25 cellular contexts compared by ENCODE assay signal in genomic region chr9:113302792-113303418, GRCh38. TPM values are rescaled to one million over a fixed set of nuclear protein-coding genes. Genes with fewer than 3 reads are reported as not detected.
DNase-seq lines count a peak whose midpoint lies in the region; TF ChIP-seq lines count a peak whose summit lies in the region.
"Had no signal": no experiment of that assay in that cellular context is flagged by ENCODE, and none has a peak within 500 bp of the region (broad histone marks: within the 10 kb centered on the region; RNA-seq: fewer than 3 reads in every experiment).

Gene RNF183 (minus strand): TSS chr9:113303376. CDS start chr9:113298184, 5,192 bp downstream.

- H2BK120ac ChIP-seq in mesendoderm (ENCODE audit: low read depth, low read length), result no peak within 1 kb of the TSS

- POLR2A ChIA-PET in MCF 10A (lab: Yijun Ruan, JAX), result interaction anchor here (0.6 kb wide), 1 partner anchor 1064 kb away, joined by 5 read pairs; no protein-coding TSS in a partner anchor

- H3K79me1 ChIP-seq in mesendoderm (ENCODE audit: low read length), result no peaks in the 10 kb centered on the region

- no CpG with 5 or more reads among the region's 25 CpGs for WGBS in mesendoderm (ENCODE audit: extremely low coverage, insufficient coverage, low lambda C conversion rate)
- WGBS in transverse colon (ENCODE audit: low coverage in 1 of 2), 2 donors, result 51 to 57% methylated on average over 14 to 25 of the region's 25 CpGs

- intact Hi-C loops in breast epithelium (cut with DNase I; ENCODE audit: low total_unique reads) (no loop called here), MCF 10A (cut with micrococcal nuclease) (loop anchor here (10.0 kb wide), 1 partner anchor 292 kb away; no protein-coding TSS in a partner anchor), transverse colon (cut with DNase I; ENCODE audit: low total_unique reads) (no loop called here), tibial artery (cut with DNase I; ENCODE audit: low total_unique reads) (no loop called here)

- H3K27ac Mint-ChIP-seq in MCF 10A (ENCODE audit: low read depth, unreplicated experiment), result no peak within 1 kb of the TSS
- H3K27ac Mint-ChIP-seq: CD8-positive, alpha-beta T cell; effector memory CD8-positive, alpha-beta T cell had no signal

- H2BK5ac ChIP-seq in mesendoderm (ENCODE audit: low read length), result no peak within 1 kb of the TSS

- peak within 1 kb of the TSS; percentile 7 for H3K56ac ChIP-seq in mesendoderm (ENCODE audit: low read length)

- TF ChIP-seq POLR2A in breast epithelium (IDR thresholded peaks at IDR 0.05), result no peak
- TF ChIP-seq POLR2A in transverse colon (IDR thresholded peaks at IDR 0.05), result no peak

- H3K4ac ChIP-seq in mesendoderm (ENCODE audit: low read depth, low read length), result no peak within 1 kb of the TSS

- BruUV-seq in MCF 10A (replicated peaks; lab: Mats Ljungman, UMichigan), result no TSS peak

- H3K4me3 Mint-ChIP-seq in MCF 10A (ENCODE audit: unreplicated experiment), result no peak within 1 kb of the TSS
- H3K4me3 Mint-ChIP-seq: CD8-positive, alpha-beta T cell; effector memory CD8-positive, alpha-beta T cell had no signal

- no peak within 1 kb of the TSS for H2AK5ac ChIP-seq in mesendoderm (ENCODE audit: low read length)

- H3K36me3 Mint-ChIP-seq in MCF 10A (ENCODE audit: insufficient read depth, unreplicated experiment), result peaks cover 13% of the 10 kb centered on the region
- H3K36me3 Mint-ChIP-seq: CD8-positive, alpha-beta T cell had no signal

- CTCF ChIA-PET in MCF 10A (lab: Yijun Ruan, JAX), result interaction anchor here (0.6 kb wide), 1 partner anchor 1706 kb away, joined by 4 read pairs; no protein-coding TSS in a partner anchor

- H3K4me3 ChIP-seq in breast epithelium (peak within 1 kb of the TSS in 2 of 3 donors; percentile 34 to 38), epithelial cell of esophagus (ENCODE audit: low read length) (no peak within 1 kb of the TSS), mesendoderm (ENCODE audit: low read length) (no peak within 1 kb of the TSS), transverse colon (no peak within 1 kb of the TSS), tibial artery (no peak within 1 kb of the TSS), SJCRH30 (no peak within 1 kb of the TSS)
- H3K4me3 ChIP-seq: left ventricle myocardium inferior, upper lobe of left lung had no signal

- no peaks in the 10 kb centered on the region for H3K9me3 Mint-ChIP-seq in MCF 10A (ENCODE audit: unreplicated experiment)
- H3K9me3 Mint-ChIP-seq: CD8-positive, alpha-beta T cell; effector memory CD8-positive, alpha-beta T cell had no signal

- H3K9me3 ChIP-seq in breast epithelium, result no peaks in the 10 kb centered on the region
- no peaks in the 10 kb centered on the region for H3K9me3 ChIP-seq in transverse colon
- no peaks in the 10 kb centered on the region for H3K9me3 ChIP-seq in tibial artery
- H3K9me3 ChIP-seq in SJCRH30 (replicated peaks), result no peaks in the 10 kb centered on the region
- H3K9me3 ChIP-seq: left ventricle myocardium inferior, upper lobe of left lung had no signal

- in situ Hi-C loops in transverse colon (cut with MboI; ENCODE audit: low pct_ligation_motif_present in 1 of 4, low pct_unique_long_range_greater_than_20kb in 1 of 4, low sequenced_read_pairs in 3 of 4), result loop anchor here in 3 of 4 donors (10.0 to 25.0 kb wide), 2 partner anchors 102 to 359 kb away; partner anchors contain the start of gene ALAD (in 1 of the 3)

- H3K9ac ChIP-seq in mesendoderm (ENCODE audit: low read length), result no peak within 1 kb of the TSS

- H3K36me3 ChIP-seq in breast epithelium, result no peaks in the 10 kb centered on the region
- H3K36me3 ChIP-seq in mesendoderm (ENCODE audit: control insufficient read depth, insufficient read depth, low read length), result no peaks in the 10 kb centered on the region
- H3K36me3 ChIP-seq in transverse colon, result no peaks in the 10 kb centered on the region
- H3K36me3 ChIP-seq in tibial artery, result no peaks in the 10 kb centered on the region
- H3K36me3 ChIP-seq in SJCRH30, result no peaks in the 10 kb centered on the region
- H3K36me3 ChIP-seq: left ventricle myocardium inferior, upper lobe of left lung had no signal

- no peak within 1 kb of the TSS for H3K4me2 ChIP-seq in mesendoderm (ENCODE audit: low read length)

- peaks cover 5% of the 10 kb centered on the region for H3K4me1 Mint-ChIP-seq in MCF 10A (ENCODE audit: insufficient read depth, unreplicated experiment)

- H3K27me3 ChIP-seq in breast epithelium (no peaks in the 10 kb centered on the region), mesendoderm (ENCODE audit: insufficient read depth, low read length, poor library complexity) (no peaks in the 10 kb centered on the region), transverse colon (no peaks in the 10 kb centered on the region), tibial artery (peaks cover 0 to 34% of the 10 kb centered on the region in 2 donors), SJCRH30 (peaks cover 3% of the 10 kb centered on the region; the same call in 1 of the 2 replicates)
- H3K27me3 ChIP-seq: upper lobe of left lung had no signal

- TF ChIP-seq CTCF in breast epithelium (IDR thresholded peaks at IDR 0.05) (no peak), MCF 10A (IDR thresholded peaks at IDR 0.05; ENCODE audit: unreplicated experiment) (no peak), epithelial cell of esophagus (IDR thresholded peaks at IDR 0.05; ENCODE audit: insufficient read depth, low read depth, low read length, missing control alignments) (no peak), transverse colon (IDR thresholded peaks at IDR 0.05) (no peak), tibial artery (IDR thresholded peaks at IDR 0.05) (no peak)

- H4K5ac ChIP-seq in mesendoderm (ENCODE audit: low read length), result no peak within 1 kb of the TSS

- H3K18ac ChIP-seq in mesendoderm (ENCODE audit: low read length), result no peak within 1 kb of the TSS

- peaks cover 47% of the 10 kb centered on the region for H3K27me3 Mint-ChIP-seq in MCF 10A (ENCODE audit: insufficient read depth, unreplicated experiment)

- H3K27ac ChIP-seq in breast epithelium (peak within 1 kb of the TSS; percentile 36 to 42), mesendoderm (ENCODE audit: low read depth, low read length) (no peak within 1 kb of the TSS), transverse colon (peak within 1 kb of the TSS in 1 of 4 donors; percentile 4), tibial artery (no peak within 1 kb of the TSS), SJCRH30 (no peak within 1 kb of the TSS)
- H3K27ac ChIP-seq: 22Rv1, left ventricle myocardium inferior, upper lobe of left lung, VCaP had no signal

- H4K8ac ChIP-seq in mesendoderm (ENCODE audit: low read depth, low read length), result no peak within 1 kb of the TSS

- H3K23ac ChIP-seq in mesendoderm (ENCODE audit: low read length), result no peak within 1 kb of the TSS

- no peak within 1 kb of the TSS for H2BK15ac ChIP-seq in mesendoderm (replicated peaks; ENCODE audit: low read depth)

- DNase-seq in breast epithelium (ENCODE audit: low spot score in 2 of 2) (peak in 1 of 2 donors; percentile 33), MCF 10A (ENCODE audit: unreplicated experiment) (no peak), epithelial cell of esophagus (ENCODE audit: low read depth) (peak; percentile 35), mesendoderm (no peak), transverse colon (peak; percentile 32), tibial artery (no peak), GDM1 (lab: John Stamatoyannopoulos, UW) (no peak), SJCRH30 (no peak)
- DNase-seq: activated effector memory CD4-positive, alpha-beta T cell treated with Interleukin-2 at 50 U/mL for 16 hours; CD8-positive, alpha-beta T cell; DMS79; effector memory CD8-positive, alpha-beta T cell; left ventricle myocardium inferior; midbrain; NCI-H146; NCI-H2171; NCI-H524; stimulated activated CD4-positive, alpha-beta T cell treated with anti-CD3 and anti-CD28 coated beads, Interleukin-12 subunit alpha, Interleukin-12 subunit beta, amount 100 ng/mL, for 4 hours had no signal

- no peak for TF ChIP-seq EP300 in transverse colon (IDR thresholded peaks at IDR 0.05; ENCODE audit: low read depth)

- no peaks in the 10 kb centered on the region for H3K4me1 ChIP-seq in breast epithelium
- H3K4me1 ChIP-seq in mesendoderm (ENCODE audit: control insufficient read depth, low read depth, low read length), result no peaks in the 10 kb centered on the region
- H3K4me1 ChIP-seq in transverse colon, result peaks cover 0 to 12% (median 0%) of the 10 kb centered on the region in 4 donors
- no peaks in the 10 kb centered on the region for H3K4me1 ChIP-seq in tibial artery
- 0 out of 2 replicates have a peak, but pooled peaks cover 2% of the 10 kb centered on the region for H3K4me1 ChIP-seq in SJCRH30
- H3K4me1 ChIP-seq: left ventricle myocardium inferior had no signal

- H3K79me2 ChIP-seq in mesendoderm (ENCODE audit: control insufficient read depth, insufficient read depth, low read length), result no peaks in the 10 kb centered on the region

RNA-seq across cellular contexts. Expression of gene RNF183, which starts in this region (rescaled TPM):
- 1 to 10 TPM in 1 of 3 donors, under 1 TPM in 1, not detected in 1; 0.98 to 3.5 TPM for total RNA-seq in breast epithelium
- total RNA-seq in MCF 10A (2022), result not detected in 2 replicates
- polyA plus RNA-seq in mesendoderm (2013, experiment 1 of 2), result not detected
- not detected for polyA plus RNA-seq in mesendoderm (2013, experiment 2 of 2)
- under 1 TPM in 2 of 4 donors, not detected in 2; 0.14 to 0.95 TPM for total RNA-seq in transverse colon
- 0.05 TPM in 1 of 2 replicates, not detected in the other for total RNA-seq in SJCRH30 (2014; rRNA removed; shearing (Covaris generic))
- total RNA-seq: CD8-positive, alpha-beta T cell; fibroblast of lung; glomerular endothelial cell; H4; left ventricle myocardium inferior; pulmonary artery endothelial cell had no signal
- polyA plus RNA-seq: fibroblast of lung had no signal

Comparison
In these comparisons a context has a peak if more than half of its experiments do, and no peak if none do; other contexts are left out.
1. Peak in DNase-seq in transverse colon; RNA of the gene not detected or under 1 TPM.
2. H3K27ac ChIP-seq: peak in breast epithelium (2 of 2); none in mesendoderm (single experiment), tibial artery (0 of 2) and SJCRH30 (single experiment).
3. H3K4me3 ChIP-seq: peak in breast epithelium (2 of 3); none in epithelial cell of esophagus (single experiment), mesendoderm (single experiment), transverse colon (0 of 4), tibial artery (0 of 2) and SJCRH30 (single experiment).